Comparison of ENCODE assay signal across 9 cellular contexts in the genomic region with DNA sequence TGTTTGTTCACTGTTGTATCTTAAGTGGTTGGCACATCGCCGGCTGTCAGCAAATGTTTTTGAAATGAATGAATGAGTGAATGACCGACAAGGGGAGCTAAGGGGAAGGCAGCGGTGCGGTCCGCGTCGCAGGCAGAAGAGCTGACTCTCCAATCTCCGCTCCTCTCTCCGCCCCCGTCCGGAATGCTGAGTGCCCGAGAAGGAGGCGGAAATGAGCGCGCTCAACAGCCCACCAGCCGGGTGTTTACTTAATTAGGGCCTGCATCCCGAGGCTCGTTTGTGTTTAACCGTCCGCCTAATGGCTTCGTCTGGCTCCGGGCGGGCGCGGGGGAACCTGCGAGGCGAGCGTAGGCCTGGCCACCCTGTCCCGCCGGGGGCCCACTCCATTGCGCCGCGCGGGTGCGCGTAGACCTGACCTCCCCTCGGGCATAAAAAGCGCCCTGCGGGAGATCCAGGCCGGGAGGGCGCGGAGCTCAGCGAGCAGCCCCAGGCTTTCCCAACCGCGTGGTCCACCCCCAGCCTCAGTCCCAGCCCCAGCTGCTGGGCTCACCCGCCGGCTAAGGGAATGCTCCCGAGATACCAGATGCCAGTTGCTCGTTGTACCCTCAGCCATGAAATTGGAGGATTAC. TPM values are rescaled to one million over a fixed set of nuclear protein-coding genes. Genes with fewer than 3 reads are reported as not detected.
A peak's percentile ranks its signal among the peaks of the same experiment; 100 is the strongest.
DNase-seq lines count a peak whose midpoint lies in the region; ATAC-seq, FAIRE-seq and TF ChIP-seq lines count a peak whose summit lies in the region.
"Had no signal": no experiment of that assay in that cellular context is flagged by ENCODE, and none has a peak within 500 bp of the region (broad histone marks: within the 10 kb centered on the region; RNA-seq: fewer than 3 reads in every experiment).

No MANE protein-coding gene starts in this region.

- H3K56ac ChIP-seq in IMR-90 (ENCODE audit: extremely low read depth, insufficient read depth, low read length) (no peak overlapping the region), H1 (replicated peaks; ENCODE audit: insufficient read length, low read depth, low read length) (no peak overlapping the region)

- no TSS peak for BruUV-seq in IMR-90 (replicated peaks; lab: Mats Ljungman, UMichigan)

- H4K20me1 ChIP-seq in IMR-90 (ENCODE audit: insufficient read depth, low read length) (no peaks in the 10 kb centered on the region), H1 (replicated peaks in 1 of 2; ENCODE audit: control insufficient read depth in 1 of 2, insufficient read depth in 2 of 2, low read length in 2 of 2) (peaks cover 3 to 4% of the 10 kb centered on the region in 2 experiments), neural cell (ENCODE audit: insufficient read depth) (no peaks in the 10 kb centered on the region)

- H3K36me3 ChIP-seq in IMR-90 (ENCODE audit: control insufficient read depth, insufficient read depth, low read length) (no peaks in the 10 kb centered on the region), H1 (ENCODE audit: control insufficient read depth in 2 of 4, insufficient read depth in 4 of 4, low read length in 3 of 4) (no peaks in the 10 kb centered on the region), neural cell (ENCODE audit: insufficient read depth, low read length) (no peaks in the 10 kb centered on the region), transverse colon (no peaks in the 10 kb centered on the region)

- H3K18ac ChIP-seq in IMR-90 (ENCODE audit: low read depth, low read length) (no peak overlapping the region), H1 (ENCODE audit: extremely low read depth, low read length) (peak overlapping the region; percentile 97)

- intact Hi-C loops in IMR-90 (cut with micrococcal nuclease) (no loop called here), transverse colon (cut with DNase I; ENCODE audit: low total_unique reads) (no loop called here)

- dilution Hi-C loops in IMR-90 (cut with HindIII; ENCODE audit: low sequenced_read_pairs, unreplicated experiment): no loop called here

- H2AK5ac ChIP-seq in IMR-90 (ENCODE audit: low read depth, low read length) (no peak overlapping the region), H1 (ENCODE audit: low read depth, low read length) (no peak overlapping the region)

- H2AK9ac ChIP-seq in IMR-90 (replicated peaks; ENCODE audit: low read depth, low read length, poor library complexity): peak overlapping the region; percentile 26

- peak; percentile 7 for FAIRE-seq in H1 (lab: Jason Lieb, UNC)

- H3K4ac ChIP-seq in IMR-90 (ENCODE audit: low read depth, low read length) (no peak overlapping the region), H1 (replicated peaks; ENCODE audit: insufficient read length, low read depth, low read length) (no peak overlapping the region)

- TF ChIP-seq CTCF in IMR-90 (conservative IDR thresholded peaks at IDR 0.05; ENCODE audit: low read depth, low read length) (no peak), H1 (IDR thresholded peaks at IDR 0.05; ENCODE audit: control extremely low read depth in 1 of 3, insufficient read depth in 1 of 3, low read depth in 1 of 3, low read length in 3 of 3) (no peak), neural cell (IDR thresholded peaks at IDR 0.05; ENCODE audit: poor library complexity, severe bottlenecking) (no peak), transverse colon (IDR thresholded peaks at IDR 0.05) (no peak)

- H3K9me1 ChIP-seq in IMR-90 (ENCODE audit: insufficient read depth, low read length): no peaks in the 10 kb centered on the region

- H3K27ac ChIP-seq in IMR-90 (ENCODE audit: insufficient read depth, low read length): no peak overlapping the region
- H3K27ac ChIP-seq in H1 (ENCODE audit: low read depth, low read length): no peak overlapping the region; the same call in 1 of the 2 replicates
- no peak overlapping the region for H3K27ac ChIP-seq in neural cell (ENCODE audit: low read length)
- no peak overlapping the region for H3K27ac ChIP-seq in transverse colon

- TF ChIP-seq EP300 in H1 (IDR thresholded peaks at IDR 0.05; ENCODE audit: borderline replicate concordance in 1 of 2, low read depth in 2 of 2, low read length in 2 of 2) (peak in 1 of 2 experiments; percentile 2; a peak in 1 of 3 replicates), neural cell (conservative IDR thresholded peaks at IDR 0.05; ENCODE audit: poor library complexity, severe bottlenecking) (no peak), transverse colon (IDR thresholded peaks at IDR 0.05; ENCODE audit: low read depth) (no peak)

- H2BK20ac ChIP-seq in IMR-90 (ENCODE audit: low read depth, low read length) (no peak overlapping the region), H1 (ENCODE audit: low read length) (no peak overlapping the region)

- H3K27me3 ChIP-seq in IMR-90 (ENCODE audit: control insufficient read depth, insufficient read depth, low read length): peaks cover 48% of the 10 kb centered on the region
- H3K27me3 ChIP-seq in H1 (replicated peaks in 1 of 4; ENCODE audit: control insufficient read depth in 3 of 4, extremely low read depth in 1 of 4, insufficient read depth in 3 of 4, low read length in 3 of 4): peaks cover 0 to 11% (median 10%) of the 10 kb centered on the region in 4 experiments; a peak in 4 of 7 replicates
- peaks cover 55% of the 10 kb centered on the region for H3K27me3 ChIP-seq in neural cell (ENCODE audit: insufficient read depth, low read depth, low read length)
- peaks cover 58% of the 10 kb centered on the region for H3K27me3 ChIP-seq in transverse colon

- TF ChIP-seq RAD21 in IMR-90 (IDR thresholded peaks at IDR 0.05; ENCODE audit: low read length): no peak
- no peak for TF ChIP-seq RAD21 in H1 (IDR thresholded peaks at IDR 0.05 in 1 of 2, conservative IDR thresholded peaks at IDR 0.05 in 1 of 2; ENCODE audit: low read depth in 2 of 2, low read length in 2 of 2)
- TF ChIP-seq RAD21 in neural cell (conservative IDR thresholded peaks at IDR 0.05): no peak

- H3F3A ChIP-seq in neural cell (ENCODE audit: insufficient read depth, low read length, poor library complexity, severe bottlenecking): no peaks in the 10 kb centered on the region

- H3K79me1 ChIP-seq in IMR-90 (ENCODE audit: low read depth in 1 of 2, low read length in 2 of 2) (no peaks in the 10 kb centered on the region), H1 (ENCODE audit: low read depth, low read length) (no peaks in the 10 kb centered on the region)

- H3K79me2 ChIP-seq in H1 (ENCODE audit: control insufficient read depth in 1 of 2, insufficient read depth in 2 of 2, low read length in 2 of 2) (peaks cover 4 to 15% of the 10 kb centered on the region in 2 experiments), neural cell (replicated peaks; ENCODE audit: insufficient read depth, low read length) (no peaks in the 10 kb centered on the region)

- no peak overlapping the region for H2BK5ac ChIP-seq in IMR-90 (ENCODE audit: low read depth, low read length, poor library complexity, severe bottlenecking)
- H2BK5ac ChIP-seq in H1 (ENCODE audit: low read depth, low read length): peak overlapping the region; percentile 87; the same call in 1 of the 2 replicates

- no peak overlapping the region for H3K9ac ChIP-seq in IMR-90 (ENCODE audit: low read depth, low read length)
- H3K9ac ChIP-seq in H1 (replicated peaks in 1 of 4; ENCODE audit: extremely low read depth in 1 of 4, low read depth in 3 of 4, low read length in 3 of 4): peak overlapping the region in 2 of 4 experiments; percentile 55 to 56; a peak in 4 of 7 replicates
- H3K9ac ChIP-seq in neural cell (ENCODE audit: low read length): no peak overlapping the region

- H3K23ac ChIP-seq in IMR-90 (ENCODE audit: low read depth, low read length) (no peak overlapping the region), H1 (ENCODE audit: insufficient read length) (no peak overlapping the region)

- no peak overlapping the region for H4K91ac ChIP-seq in IMR-90 (ENCODE audit: insufficient read depth, low read depth, low read length)
- H4K91ac ChIP-seq in H1 (replicated peaks; ENCODE audit: insufficient read length, low read length): no peak overlapping the region

- no peaks in the 10 kb centered on the region for H3K9me2 ChIP-seq in neural cell (ENCODE audit: insufficient read depth, low read length)

- no peak overlapping the region for H3K14ac ChIP-seq in IMR-90 (replicated peaks; ENCODE audit: low read depth, low read length)
- H3K14ac ChIP-seq in H1 (ENCODE audit: insufficient read length): no peak overlapping the region

- H3K4me2 ChIP-seq in IMR-90 (ENCODE audit: low read depth, low read length): peak overlapping the region; percentile 25; the same call in 1 of the 2 replicates
- peak overlapping the region; percentile 76 to 98 for H3K4me2 ChIP-seq in H1 (ENCODE audit: insufficient read depth in 1 of 2, low read depth in 2 of 2, low read length in 2 of 2)
- H3K4me2 ChIP-seq in neural cell (ENCODE audit: low read length): no peak overlapping the region

- H3K4me3 ChIP-seq in IMR-90 (ENCODE audit: insufficient read depth, low read depth, low read length) (no peak overlapping the region), H1 (ENCODE audit: extremely low read depth in 1 of 4, insufficient read depth in 2 of 4, low read depth in 3 of 4, low read length in 4 of 4) (peak overlapping the region; percentile 22 to 58 (median 38)), neural cell (ENCODE audit: low read length) (peak overlapping the region; percentile 50), transverse colon (peak overlapping the region in 2 of 4 donors; percentile 2 to 14)

- 8% methylated on average over 23 of the region's 50 CpGs; no CpG with 5 or more reads in 1 of the 2 experiments for WGBS in IMR-90 (ENCODE audit: extremely low coverage in 2 of 2, insufficient read length in 1 of 2), 2 experiments
- WGBS in H1 (ENCODE audit: extremely low coverage in 1 of 2, insufficient coverage in 1 of 2, insufficient read length in 1 of 2, insufficient replicate concordance in 2 of 2, low coverage in 1 of 2, low lambda C conversion rate in 2 of 2, missing lambda C conversion rate in 1 of 2), 2 experiments: 3% methylated on average over 50 of the region's 50 CpGs; no CpG with 5 or more reads in 1 of the 2 experiments
- 3% methylated on average over 11 to 38 of the region's 50 CpGs for WGBS in transverse colon (ENCODE audit: low coverage in 1 of 2), 2 donors

- CTCF ChIA-PET in IMR-90 (lab: Yijun Ruan, JAX) (interaction anchor here (0.7 kb wide), 1 partner anchor 100 kb away, joined by 3 read pairs; no protein-coding TSS in a partner anchor), H1 (lab: Charles Lee; ENCODE audit: partially characterized antibody) (interaction anchor here (1.0 to 1.7 kb wide), 3 partner anchors 16 to 115 kb away, joined by 3 to 5 read pairs (median 4); no protein-coding TSS in a partner anchor)

- no peak overlapping the region for H4K8ac ChIP-seq in IMR-90 (ENCODE audit: low read depth in 2 of 2, low read length in 2 of 2)
- peak overlapping the region; percentile 95; the same call in 1 of the 2 replicates for H4K8ac ChIP-seq in H1 (ENCODE audit: extremely low read depth, insufficient read depth, low read length)

- peaks cover 17% of the 10 kb centered on the region for H3K23me2 ChIP-seq in H1 (ENCODE audit: low read depth, low read length)

- H4K5ac ChIP-seq in IMR-90 (ENCODE audit: low read depth, low read length) (no peak overlapping the region), H1 (ENCODE audit: insufficient read length, low read depth, low read length) (no peak overlapping the region)

- H2BK15ac ChIP-seq in IMR-90 (ENCODE audit: low read depth, low read length) (no peak overlapping the region), H1 (ENCODE audit: low read length) (no peak overlapping the region; the same call in 1 of the 2 replicates)

- DNase-seq in CD1c-positive myeloid dendritic cell (ENCODE audit: extremely low spot score) (peak; percentile 16), IMR-90 (no peak), H1 (ENCODE audit: low read depth in 1 of 2, low spot score in 2 of 2) (peak; percentile 31 to 79), inferior parietal cortex (ENCODE audit: extremely low spot score) (no peak), NCI-H2081 treated with DMSO at 0.1 percent for 48 hours (lab: John Stamatoyannopoulos, UW) (no peak), transverse colon (no peak)

- ATAC-seq in IMR-90 (ENCODE audit: low read depth): peak; percentile 71
- ATAC-seq in HG02970 (IDR thresholded peaks at IDR 0.05; ENCODE audit: low FRiP score, unreplicated experiment): no peak
- ATAC-seq: left lobe of liver had no signal

- POLR2A ChIA-PET in IMR-90 (lab: Charles Lee; ENCODE audit: unreplicated experiment): no interaction called here
- POLR2A ChIA-PET in H1 (lab: Charles Lee; ENCODE audit: partially characterized antibody): interaction anchor here (0.6 to 1.4 kb wide), 15 partner anchors 8 to 277 kb away, joined by 3 to 14 read pairs (median 3); no protein-coding TSS in a partner anchor

- H3K9me3 ChIP-seq in IMR-90 (ENCODE audit: control insufficient read depth, insufficient read depth, low read length): no peaks in the 10 kb centered on the region; the same call in 1 of the 2 replicates
- H3K9me3 ChIP-seq in H1 (ENCODE audit: insufficient read depth in 2 of 2, low read depth in 1 of 2, low read length in 1 of 2): no peaks in the 10 kb centered on the region
- H3K9me3 ChIP-seq in neural cell (ENCODE audit: low read length): no peaks in the 10 kb centered on the region
- H3K9me3 ChIP-seq in transverse colon: no peaks in the 10 kb centered on the region

- TF ChIP-seq POLR2A in IMR-90 (IDR thresholded peaks at IDR 0.05; ENCODE audit: low read depth, low read length) (no peak), H1 (IDR thresholded peaks at IDR 0.05; ENCODE audit: control extremely low read depth in 1 of 2, low read depth in 2 of 2, low read length in 2 of 2) (peak in 1 of 2 experiments; percentile 73; a peak in 2 of 3 replicates), transverse colon (IDR thresholded peaks at IDR 0.05) (no peak)

- H2AFZ ChIP-seq in IMR-90 (replicated peaks; ENCODE audit: low read length, poor library complexity) (peak overlapping the region; percentile 33), H1 (ENCODE audit: low read length) (0 out of 2 replicates have a peak overlapping the region, but pooled peaks have one; percentile 0), neural cell (ENCODE audit: low read depth, low read length) (no peak overlapping the region)

- peak overlapping the region; percentile 68; the same call in 1 of the 2 replicates for H2BK12ac ChIP-seq in H1 (ENCODE audit: low read depth, low read length)

- H2BK120ac ChIP-seq in IMR-90 (ENCODE audit: low read depth, low read length) (no peak overlapping the region), H1 (replicated peaks; ENCODE audit: low read depth, low read length) (no peak overlapping the region)

- in situ Hi-C loops in IMR-90 (cut with MboI; ENCODE audit: low sequenced_read_pairs) (no loop called here), transverse colon (cut with MboI; ENCODE audit: low pct_ligation_motif_present in 1 of 4, low pct_unique_long_range_greater_than_20kb in 1 of 4, low sequenced_read_pairs in 3 of 4) (loop anchor here in 1 of 4 donors (25.0 kb wide), 1 partner anchor 445 kb away; no protein-coding TSS in a partner anchor)

- H3K4me1 ChIP-seq in IMR-90 (ENCODE audit: control insufficient read depth, insufficient read depth, low read length) (no peaks in the 10 kb centered on the region), H1 (replicated peaks in 1 of 4; ENCODE audit: control insufficient read depth in 3 of 4, insufficient read depth in 4 of 4, low read length in 3 of 4) (peaks cover 9 to 19% (median 13%) of the 10 kb centered on the region in 4 experiments), transverse colon (peaks cover 16 to 31% (median 26%) of the 10 kb centered on the region in 4 donors)

RNA-seq across cellular contexts. Expression of gene CDH3, which starts 2.6 kb away (rescaled TPM):
- total RNA-seq in IMR-90 (2012; rRNA removed) (not detected in 2 replicates), transverse colon (1 to 10 TPM in 1 of 4 donors, under 1 TPM in 1, not detected in 2; 0.32 to 2.0 TPM)
- polyA plus RNA-seq in IMR-90 (2012; rRNA removed) (not detected in 2 replicates), H1 (2011; rRNA removed) (171 and 251 TPM in 2 replicates), neural cell (9.1 and 10.7 TPM in 2 replicates)
- not detected in 2 replicates for polyA plus RNA-seq in IMR-90 (2012; cell fraction: cytosol; rRNA removed)
- polyA plus RNA-seq in IMR-90 (2012; cell fraction: nucleus; rRNA removed; ENCODE audit: low replicate concordance): not detected in 2 replicates
- total RNA-seq in H1 (2021; fragmentation: NEBNext Ultra II Directional; extraction: Animal tissue kit (Norgen Biotek cat#: 25700)): 142 and 146 TPM in 2 replicates
- 204 TPM for polyA plus RNA-seq in H1 (2011; cell fraction: cytosol; rRNA removed)
- polyA plus RNA-seq in H1 (2011; cell fraction: nucleus; rRNA removed): 481 TPM
- 112 to 170 TPM (median 160 TPM) in 4 replicates for polyA plus RNA-seq in H1 (2012, experiment 1 of 2)
- 101 TPM for polyA plus RNA-seq in H1 (2012, experiment 2 of 2)
- 437 TPM for polyA plus RNA-seq in H1 (2013, experiment 1 of 2)
- polyA plus RNA-seq in H1 (2013, experiment 2 of 2): 385 TPM
- 257 and 277 TPM in 2 replicates for polyA minus RNA-seq in H1 (2011; rRNA and poly(A)+ RNA removed)
- 112 TPM for polyA minus RNA-seq in H1 (2011; cell fraction: cytosol; rRNA and poly(A)+ RNA removed)
- 87.8 TPM for polyA minus RNA-seq in H1 (2011; cell fraction: nucleus; rRNA and poly(A)+ RNA removed)
- polyA minus RNA-seq in neural cell: 9.0 and 20.9 TPM in 2 replicates

Comparison
In these comparisons a context has a peak if more than half of its experiments do, and no peak if none do; other contexts are left out.
1. DNase-seq: peak in CD1c-positive myeloid dendritic cell (single experiment) and H1 (2 of 2); none in IMR-90 (single experiment), inferior parietal cortex (single experiment), NCI-H2081 treated with DMSO at 0.1 percent for 48 hours (single experiment) and transverse colon (single experiment).
2. RNA of gene CDH3, which starts 2.6 kb away (total RNA-seq): 142 to 146 TPM in H1; 0.32 to 2.0 TPM in transverse colon and not detected in IMR-90; every median in the first group is over 10 times any median in the second.